ENCODE assay signal across 7 cellular contexts in the genomic region with DNA sequence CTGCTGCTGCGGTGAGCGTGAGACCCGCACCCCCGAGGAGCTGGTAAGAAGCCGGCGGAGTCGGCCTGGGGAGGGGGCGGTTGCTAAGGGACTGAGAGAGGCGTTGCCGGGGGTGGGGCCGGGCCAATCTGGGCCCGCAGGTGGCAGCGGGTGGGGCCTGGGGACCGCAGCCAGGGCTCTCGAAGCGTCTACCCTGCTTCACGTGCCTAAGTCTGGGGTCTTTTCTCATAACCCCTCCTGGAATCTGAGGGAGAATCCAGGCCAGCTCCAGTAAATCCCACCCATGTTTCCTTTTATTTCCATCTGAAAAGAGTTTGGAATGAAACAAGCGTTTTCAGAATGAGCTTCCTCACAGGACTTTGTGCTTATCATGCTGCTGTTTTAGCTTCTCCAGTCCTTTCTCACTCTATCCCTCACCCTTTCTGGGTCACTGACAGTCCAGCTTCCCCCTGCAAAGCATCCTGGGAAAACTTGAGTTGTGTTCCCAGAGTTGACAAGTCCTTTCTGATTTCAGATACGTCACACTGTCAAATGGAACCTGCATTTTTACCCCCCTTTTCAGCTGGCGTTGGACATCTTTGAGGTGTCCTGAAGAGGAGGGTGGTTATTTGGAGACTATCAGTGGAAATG. TPM values are rescaled to one million over a fixed set of nuclear protein-coding genes. Genes with fewer than 3 reads are reported as not detected.
DNase-seq lines count a peak whose midpoint lies in the region; ATAC-seq and TF ChIP-seq lines count a peak whose summit lies in the region.

No MANE protein-coding gene starts in this region.

- peaks cover 64% of the 10 kb centered on the region for H3K4me1 Mint-ChIP-seq in activated CD8-positive, alpha-beta T cell treated with anti-CD3 and anti-CD28 coated beads, Interleukin-2, amount 10 ng/mL, durations not matched to agents 7 days and 5 days (ENCODE audit: low read depth)

- peak overlapping the region; percentile 97 for H3K4me3 Mint-ChIP-seq in activated CD8-positive, alpha-beta T cell treated with anti-CD3 and anti-CD28 coated beads, Interleukin-2, amount 10 ng/mL, durations not matched to agents 7 days and 5 days

- DNase-seq in GM06990 (ENCODE audit: extremely low read depth, insufficient read length) (no peak), HL-60 (ENCODE audit: low read depth in 1 of 2, low spot score in 1 of 2) (peak; percentile 29 to 60), cardiac muscle cell (ENCODE audit: low read depth in 1 of 2, low spot score in 1 of 2) (peak in 1 of 2 donors; percentile 29), posterior vena cava (ENCODE audit: low spot score) (peak; percentile 45), UCSD-AML1 (lab: John Stamatoyannopoulos, UW; ENCODE audit: unreplicated experiment) (no peak)
- DNase-seq in activated CD8-positive, alpha-beta T cell treated with anti-CD3 and anti-CD28 coated beads, Interleukin-2, amount 10 ng/mL, durations not matched to agents 7 days and 5 days = no peak

- H3K27me3 ChIP-seq in GM06990 (replicated peaks; ENCODE audit: control insufficient read depth, insufficient read depth, low read length) (no peaks in the 10 kb centered on the region), HL-60 (ENCODE audit: insufficient read depth, poor library complexity, severe bottlenecking) (no peaks in the 10 kb centered on the region), cardiac muscle cell (no peaks in the 10 kb centered on the region)

- H3K4me1 ChIP-seq in cardiac muscle cell (ENCODE audit: low read depth) = peaks cover 27% of the 10 kb centered on the region

- POLR2A ChIA-PET in activated CD8-positive, alpha-beta T cell treated with anti-CD3 and anti-CD28 coated beads, Interleukin-2, amount 10 ng/mL, durations not matched to agents 7 days and 5 days (lab: Charles Lee) = interaction anchor here (0.7 to 4.4 kb wide), 4 partner anchors 102 to 472 kb away, joined by 3 to 91 read pairs (median 4); a partner anchor contains a TSS

- H3K36me3 Mint-ChIP-seq in activated CD8-positive, alpha-beta T cell treated with anti-CD3 and anti-CD28 coated beads, Interleukin-2, amount 10 ng/mL, durations not matched to agents 7 days and 5 days (ENCODE audit: low read depth) = peaks cover 32% of the 10 kb centered on the region

- no peaks in the 10 kb centered on the region for H3K27me3 Mint-ChIP-seq in activated CD8-positive, alpha-beta T cell treated with anti-CD3 and anti-CD28 coated beads, Interleukin-2, amount 10 ng/mL, durations not matched to agents 7 days and 5 days (ENCODE audit: low read depth)

- TF ChIP-seq CTCF in GM06990 (IDR thresholded peaks at IDR 0.05; ENCODE audit: insufficient read depth, low read length, poor library complexity, severe bottlenecking) (no peak), HL-60 (IDR thresholded peaks at IDR 0.05; ENCODE audit: insufficient read depth, low read length) (no peak), cardiac muscle cell (IDR thresholded peaks at IDR 0.05; ENCODE audit: low read depth, low read length) (no peak)

- H3K4me3 ChIP-seq in GM06990 (replicated peaks; ENCODE audit: low read depth, low read length) = peak overlapping the region; percentile 92
- peak overlapping the region; percentile 58 for H3K4me3 ChIP-seq in HL-60 (replicated peaks; ENCODE audit: insufficient read depth, low read length)
- H3K4me3 ChIP-seq in cardiac muscle cell = peak overlapping the region; percentile 49

- CTCF ChIA-PET in activated CD8-positive, alpha-beta T cell treated with anti-CD3 and anti-CD28 coated beads, Interleukin-2, amount 10 ng/mL, durations not matched to agents 7 days and 5 days (lab: Charles Lee) = interaction anchor here (1.0 to 2.1 kb wide), 6 partner anchors 32 to 174 kb away, joined by 3 to 7 read pairs (median 6); a partner anchor contains a TSS

- no peaks in the 10 kb centered on the region for H3K9me3 ChIP-seq in cardiac muscle cell (ENCODE audit: low read depth)

- H3K27ac ChIP-seq in HL-60 (replicated peaks) (peak overlapping the region; percentile 77), cardiac muscle cell (peak overlapping the region; percentile 93)

- no peaks in the 10 kb centered on the region; the same call in 1 of the 2 replicates for H3K36me3 ChIP-seq in GM06990 (ENCODE audit: control insufficient read depth, insufficient read depth, low read length)
- H3K36me3 ChIP-seq in cardiac muscle cell = peaks cover 13% of the 10 kb centered on the region

- H3K9me3 Mint-ChIP-seq in activated CD8-positive, alpha-beta T cell treated with anti-CD3 and anti-CD28 coated beads, Interleukin-2, amount 10 ng/mL, durations not matched to agents 7 days and 5 days (ENCODE audit: insufficient read depth) = no peaks in the 10 kb centered on the region

- peak overlapping the region; percentile 95 for H3K27ac Mint-ChIP-seq in activated CD8-positive, alpha-beta T cell treated with anti-CD3 and anti-CD28 coated beads, Interleukin-2, amount 10 ng/mL, durations not matched to agents 7 days and 5 days

- peak; percentile 39 for ATAC-seq in GM21390 (IDR thresholded peaks at IDR 0.05; ENCODE audit: unreplicated experiment)
- ATAC-seq in activated CD8-positive, alpha-beta T cell treated with anti-CD3 and anti-CD28 coated beads, Interleukin-2, amount 10 ng/mL, durations not matched to agents 7 days and 5 days = peak; percentile 59

- intact Hi-C loops in posterior vena cava (cut with DNase I) = no loop called here

RNA-seq across cellular contexts. Expression of a gene that starts 0.4 kb away (rescaled TPM):
- total RNA-seq in activated CD8-positive, alpha-beta T cell treated with anti-CD3 and anti-CD28 coated beads, Interleukin-2, amount 10 ng/mL, durations not matched to agents 7 days and 5 days = 10 to 100 TPM; 19.7 to 20.9 TPM
- 22.5 and 27.8 TPM in 2 replicates for total RNA-seq in cardiac muscle cell
- 15.8 and 31.8 TPM in 2 replicates for polyA plus RNA-seq in cardiac muscle cell
- 10 to 100 TPM; 16.8 to 16.9 TPM for total RNA-seq in posterior vena cava

RNA-seq across cellular contexts. Expression of a gene that starts 0.7 kb away (rescaled TPM):
- 10 to 100 TPM; 32.4 to 34.6 TPM for total RNA-seq in activated CD8-positive, alpha-beta T cell treated with anti-CD3 and anti-CD28 coated beads, Interleukin-2, amount 10 ng/mL, durations not matched to agents 7 days and 5 days
- total RNA-seq in cardiac muscle cell = 54.7 and 64.0 TPM in 2 replicates
- polyA plus RNA-seq in cardiac muscle cell = 29.0 and 37.5 TPM in 2 replicates
- 10 to 100 TPM; 31.0 to 31.7 TPM for total RNA-seq in posterior vena cava

RNA-seq across cellular contexts. Expression of a gene that starts 41.2 kb away (rescaled TPM):
- total RNA-seq in activated CD8-positive, alpha-beta T cell treated with anti-CD3 and anti-CD28 coated beads, Interleukin-2, amount 10 ng/mL, durations not matched to agents 7 days and 5 days = not detected
- 57.5 and 331 TPM in 2 replicates for total RNA-seq in cardiac muscle cell
- 90.0 and 601 TPM in 2 replicates for polyA plus RNA-seq in cardiac muscle cell
- total RNA-seq in posterior vena cava = 1 to 10 TPM in 1 of 2 donors, not detected in 1; 3.8 TPM

RNA-seq across cellular contexts. Expression of a gene that starts 44.4 kb away (rescaled TPM):
- not detected for total RNA-seq in activated CD8-positive, alpha-beta T cell treated with anti-CD3 and anti-CD28 coated beads, Interleukin-2, amount 10 ng/mL, durations not matched to agents 7 days and 5 days
- total RNA-seq in cardiac muscle cell = 0.14 and 1.4 TPM in 2 replicates
- polyA plus RNA-seq in cardiac muscle cell = 0.44 and 1.00 TPM in 2 replicates
- total RNA-seq in posterior vena cava = 1 to 10 TPM; 2.1 to 2.3 TPM

RNA-seq across cellular contexts. Expression of a gene that starts 52.3 kb away (rescaled TPM):
- total RNA-seq in activated CD8-positive, alpha-beta T cell treated with anti-CD3 and anti-CD28 coated beads, Interleukin-2, amount 10 ng/mL, durations not matched to agents 7 days and 5 days = not detected
- total RNA-seq in cardiac muscle cell = 18.9 and 192 TPM in 2 replicates
- polyA plus RNA-seq in cardiac muscle cell = 30.8 and 188 TPM in 2 replicates
- not detected for total RNA-seq in posterior vena cava

Comparison
In these comparisons a context has a peak if more than half of its experiments do, and no peak if none do; other contexts are left out.
1. DNase-seq: peak in HL-60 (2 of 2) and posterior vena cava (single experiment); none in GM06990 (single experiment), activated CD8-positive, alpha-beta T cell treated with anti-CD3 and anti-CD28 coated beads, Interleukin-2, amount 10 ng/mL, durations not matched to agents 7 days and 5 days (single experiment) and UCSD-AML1 (single experiment).
2. RNA of a gene that starts 41.2 kb away (total RNA-seq): 57.5 to 331 TPM in cardiac muscle cell; 3.8 TPM in posterior vena cava and not detected in activated CD8-positive, alpha-beta T cell treated with anti-CD3 and anti-CD28 coated beads, Interleukin-2, amount 10 ng/mL, durations not matched to agents 7 days and 5 days; every median in the first group is over 10 times any median in the second.
3. Peak in every context shown above with its lines, with median percentiles within 50 percentile points of each other: H3K4me3 ChIP-seq.